In the genomic region with DNA sequence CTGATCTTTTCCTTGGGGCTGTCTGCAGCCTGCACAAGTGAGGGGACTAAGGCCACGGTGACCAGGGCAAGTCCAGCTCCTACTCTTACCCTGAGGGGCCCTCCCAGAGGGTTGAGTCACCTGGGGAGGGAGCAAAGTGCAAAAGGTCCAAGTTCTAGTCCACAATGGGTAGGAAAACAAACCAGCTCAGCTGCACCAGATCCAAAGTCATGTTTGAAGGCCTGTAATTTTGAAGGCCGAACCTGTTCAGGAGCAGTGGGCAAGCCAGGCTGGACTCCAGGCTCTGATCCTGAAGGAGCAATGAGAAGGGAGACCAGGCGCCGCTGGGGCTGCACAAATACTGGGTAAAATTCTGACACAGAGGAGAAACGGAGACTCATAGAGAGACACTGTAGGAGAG, we compare ENCODE assay signal across 1 cellular context.
TF ChIP-seq lines count a peak whose summit lies in the region.

No MANE protein-coding gene starts in this region.

TF ChIP-seq in HepG2, 621 proteins besides CTCF, POLR2A, EP300 and RAD21 (continued from another document and continues in another):
- TF ChIP-seq, protein P1, sequence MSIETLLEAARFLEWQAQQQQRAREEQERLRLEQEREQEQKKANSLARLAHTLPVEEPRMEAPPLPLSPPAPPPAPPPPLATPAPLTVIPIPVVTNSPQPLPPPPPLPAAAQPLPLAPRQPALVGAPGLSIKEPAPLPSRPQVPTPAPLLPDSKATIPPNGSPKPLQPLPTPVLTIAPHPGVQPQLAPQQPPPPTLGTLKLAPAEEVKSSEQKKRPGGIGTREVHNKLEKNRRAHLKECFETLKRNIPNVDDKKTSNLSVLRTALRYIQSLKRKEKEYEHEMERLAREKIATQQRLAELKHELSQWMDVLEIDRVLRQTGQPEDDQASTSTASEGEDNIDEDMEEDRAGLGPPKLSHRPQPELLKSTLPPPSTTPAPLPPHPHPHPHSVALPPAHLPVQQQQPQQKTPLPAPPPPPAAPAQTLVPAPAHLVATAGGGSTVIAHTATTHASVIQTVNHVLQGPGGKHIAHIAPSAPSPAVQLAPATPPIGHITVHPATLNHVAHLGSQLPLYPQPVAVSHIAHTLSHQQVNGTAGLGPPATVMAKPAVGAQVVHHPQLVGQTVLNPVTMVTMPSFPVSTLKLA (IDR thresholded peaks at IDR 0.05): no peak
- peak; percentile 73; the same call in 1 of the 2 replicates for TF ChIP-seq ZNF264 (CRISPR knock-in tag; IDR thresholded peaks at IDR 0.05)
- TF ChIP-seq HNRNPLL (IDR thresholded peaks at IDR 0.05; ENCODE audit: low read depth, low read length, poor library complexity, severe bottlenecking): no peak
- 0 out of 2 replicates have a peak, but pooled peaks have one; percentile 48 for TF ChIP-seq ZNF121 (CRISPR knock-in tag; IDR thresholded peaks at IDR 0.05)
- no peak for TF ChIP-seq MBNL3 (CRISPR knock-in tag; conservative IDR thresholded peaks at IDR 0.05)
- TF ChIP-seq FOXP1 (IDR thresholded peaks at IDR 0.05): no peak
- TF ChIP-seq FOXP1 (CRISPR knock-in tag; IDR thresholded peaks at IDR 0.05): peak; percentile 78
- no peak for TF ChIP-seq KAT2B (IDR thresholded peaks at IDR 0.05; ENCODE audit: borderline replicate concordance, low read depth, low read length)
- peak; percentile 95 for TF ChIP-seq ZNF605 (CRISPR knock-in tag; IDR thresholded peaks at IDR 0.05)
- TF ChIP-seq, protein P2, sequence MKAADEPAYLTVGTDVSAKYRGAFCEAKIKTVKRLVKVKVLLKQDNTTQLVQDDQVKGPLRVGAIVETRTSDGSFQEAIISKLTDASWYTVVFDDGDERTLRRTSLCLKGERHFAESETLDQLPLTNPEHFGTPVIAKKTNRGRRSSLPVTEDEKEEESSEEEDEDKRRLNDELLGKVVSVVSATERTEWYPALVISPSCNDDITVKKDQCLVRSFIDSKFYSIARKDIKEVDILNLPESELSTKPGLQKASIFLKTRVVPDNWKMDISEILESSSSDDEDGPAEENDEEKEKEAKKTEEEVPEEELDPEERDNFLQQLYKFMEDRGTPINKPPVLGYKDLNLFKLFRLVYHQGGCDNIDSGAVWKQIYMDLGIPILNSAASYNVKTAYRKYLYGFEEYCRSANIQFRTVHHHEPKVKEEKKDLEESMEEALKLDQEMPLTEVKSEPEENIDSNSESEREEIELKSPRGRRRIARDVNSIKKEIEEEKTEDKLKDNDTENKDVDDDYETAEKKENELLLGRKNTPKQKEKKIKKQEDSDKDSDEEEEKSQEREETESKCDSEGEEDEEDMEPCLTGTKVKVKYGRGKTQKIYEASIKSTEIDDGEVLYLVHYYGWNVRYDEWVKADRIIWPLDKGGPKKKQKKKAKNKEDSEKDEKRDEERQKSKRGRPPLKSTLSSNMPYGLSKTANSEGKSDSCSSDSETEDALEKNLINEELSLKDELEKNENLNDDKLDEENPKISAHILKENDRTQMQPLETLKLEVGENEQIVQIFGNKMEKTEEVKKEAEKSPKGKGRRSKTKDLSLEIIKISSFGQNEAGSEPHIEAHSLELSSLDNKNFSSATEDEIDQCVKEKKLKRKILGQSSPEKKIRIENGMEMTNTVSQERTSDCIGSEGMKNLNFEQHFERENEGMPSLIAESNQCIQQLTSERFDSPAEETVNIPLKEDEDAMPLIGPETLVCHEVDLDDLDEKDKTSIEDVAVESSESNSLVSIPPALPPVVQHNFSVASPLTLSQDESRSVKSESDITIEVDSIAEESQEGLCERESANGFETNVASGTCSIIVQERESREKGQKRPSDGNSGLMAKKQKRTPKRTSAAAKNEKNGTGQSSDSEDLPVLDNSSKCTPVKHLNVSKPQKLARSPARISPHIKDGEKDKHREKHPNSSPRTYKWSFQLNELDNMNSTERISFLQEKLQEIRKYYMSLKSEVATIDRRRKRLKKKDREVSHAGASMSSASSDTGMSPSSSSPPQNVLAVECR (CRISPR knock-in tag; IDR thresholded peaks at IDR 0.05; ENCODE audit: borderline replicate concordance): peak; percentile 80; the same call in 1 of the 2 replicates
- TF ChIP-seq, protein P3, sequence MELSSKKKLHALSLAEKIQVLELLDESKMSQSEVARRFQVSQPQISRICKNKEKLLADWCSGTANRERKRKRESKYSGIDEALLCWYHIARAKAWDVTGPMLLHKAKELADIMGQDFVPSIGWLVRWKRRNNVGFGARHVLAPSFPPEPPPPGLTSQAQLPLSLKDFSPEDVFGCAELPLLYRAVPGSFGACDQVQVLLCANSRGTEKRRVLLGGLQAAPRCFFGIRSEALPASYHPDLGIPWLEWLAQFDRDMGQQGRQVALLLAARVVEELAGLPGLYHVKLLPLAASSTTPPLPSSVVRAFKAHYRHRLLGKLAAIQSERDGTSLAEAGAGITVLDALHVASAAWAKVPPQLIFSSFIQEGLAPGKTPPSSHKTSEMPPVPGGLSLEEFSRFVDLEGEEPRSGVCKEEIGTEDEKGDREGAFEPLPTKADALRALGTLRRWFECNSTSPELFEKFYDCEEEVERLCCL (CRISPR knock-in tag; IDR thresholded peaks at IDR 0.05; ENCODE audit: borderline replicate concordance): no peak
- no peak for TF ChIP-seq ZNF432 (CRISPR knock-in tag; IDR thresholded peaks at IDR 0.05; ENCODE audit: borderline replicate concordance)
- TF ChIP-seq JUNB (CRISPR knock-in tag; IDR thresholded peaks at IDR 0.05; ENCODE audit: borderline replicate concordance): peak; percentile 92
- no peak for TF ChIP-seq MTF1 (CRISPR knock-in tag; IDR thresholded peaks at IDR 0.05)
- TF ChIP-seq, protein P4, sequence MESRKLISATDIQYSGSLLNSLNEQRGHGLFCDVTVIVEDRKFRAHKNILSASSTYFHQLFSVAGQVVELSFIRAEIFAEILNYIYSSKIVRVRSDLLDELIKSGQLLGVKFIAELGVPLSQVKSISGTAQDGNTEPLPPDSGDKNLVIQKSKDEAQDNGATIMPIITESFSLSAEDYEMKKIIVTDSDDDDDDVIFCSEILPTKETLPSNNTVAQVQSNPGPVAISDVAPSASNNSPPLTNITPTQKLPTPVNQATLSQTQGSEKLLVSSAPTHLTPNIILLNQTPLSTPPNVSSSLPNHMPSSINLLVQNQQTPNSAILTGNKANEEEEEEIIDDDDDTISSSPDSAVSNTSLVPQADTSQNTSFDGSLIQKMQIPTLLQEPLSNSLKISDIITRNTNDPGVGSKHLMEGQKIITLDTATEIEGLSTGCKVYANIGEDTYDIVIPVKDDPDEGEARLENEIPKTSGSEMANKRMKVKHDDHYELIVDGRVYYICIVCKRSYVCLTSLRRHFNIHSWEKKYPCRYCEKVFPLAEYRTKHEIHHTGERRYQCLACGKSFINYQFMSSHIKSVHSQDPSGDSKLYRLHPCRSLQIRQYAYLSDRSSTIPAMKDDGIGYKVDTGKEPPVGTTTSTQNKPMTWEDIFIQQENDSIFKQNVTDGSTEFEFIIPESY (CRISPR knock-in tag; IDR thresholded peaks at IDR 0.05): peak; percentile 59
- TF ChIP-seq SRSF9 (IDR thresholded peaks at IDR 0.05; ENCODE audit: borderline replicate concordance, insufficient read depth, low read depth, low read length, poor library complexity, severe bottlenecking): no peak
- no peak for TF ChIP-seq ZNF207 (IDR thresholded peaks at IDR 0.05; ENCODE audit: borderline replicate concordance)
- TF ChIP-seq PAWR (CRISPR knock-in tag; IDR thresholded peaks at IDR 0.05; ENCODE audit: borderline replicate concordance): no peak
- TF ChIP-seq PHB2 (IDR thresholded peaks at IDR 0.05; ENCODE audit: partially characterized antibody): no peak
- TF ChIP-seq, protein P5, sequence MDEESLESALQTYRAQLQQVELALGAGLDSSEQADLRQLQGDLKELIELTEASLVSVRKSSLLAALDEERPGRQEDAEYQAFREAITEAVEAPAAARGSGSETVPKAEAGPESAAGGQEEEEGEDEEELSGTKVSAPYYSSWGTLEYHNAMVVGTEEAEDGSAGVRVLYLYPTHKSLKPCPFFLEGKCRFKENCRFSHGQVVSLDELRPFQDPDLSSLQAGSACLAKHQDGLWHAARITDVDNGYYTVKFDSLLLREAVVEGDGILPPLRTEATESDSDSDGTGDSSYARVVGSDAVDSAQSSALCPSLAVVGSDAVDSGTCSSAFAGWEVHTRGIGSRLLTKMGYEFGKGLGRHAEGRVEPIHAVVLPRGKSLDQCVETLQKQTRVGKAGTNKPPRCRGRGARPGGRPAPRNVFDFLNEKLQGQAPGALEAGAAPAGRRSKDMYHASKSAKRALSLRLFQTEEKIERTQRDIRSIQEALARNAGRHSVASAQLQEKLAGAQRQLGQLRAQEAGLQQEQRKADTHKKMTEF (CRISPR knock-in tag; IDR thresholded peaks at IDR 0.05): peak; percentile 85
- peak; percentile 68 for TF ChIP-seq YEATS4 (CRISPR knock-in tag; IDR thresholded peaks at IDR 0.05; ENCODE audit: borderline replicate concordance)
- TF ChIP-seq, protein P6, sequence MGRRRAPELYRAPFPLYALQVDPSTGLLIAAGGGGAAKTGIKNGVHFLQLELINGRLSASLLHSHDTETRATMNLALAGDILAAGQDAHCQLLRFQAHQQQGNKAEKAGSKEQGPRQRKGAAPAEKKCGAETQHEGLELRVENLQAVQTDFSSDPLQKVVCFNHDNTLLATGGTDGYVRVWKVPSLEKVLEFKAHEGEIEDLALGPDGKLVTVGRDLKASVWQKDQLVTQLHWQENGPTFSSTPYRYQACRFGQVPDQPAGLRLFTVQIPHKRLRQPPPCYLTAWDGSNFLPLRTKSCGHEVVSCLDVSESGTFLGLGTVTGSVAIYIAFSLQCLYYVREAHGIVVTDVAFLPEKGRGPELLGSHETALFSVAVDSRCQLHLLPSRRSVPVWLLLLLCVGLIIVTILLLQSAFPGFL (CRISPR knock-in tag; IDR thresholded peaks at IDR 0.05): no peak
- no peak for TF ChIP-seq TAF15 (IDR thresholded peaks at IDR 0.05; ENCODE audit: low read depth, low read length, poor library complexity, severe bottlenecking)
- TF ChIP-seq, protein P7, sequence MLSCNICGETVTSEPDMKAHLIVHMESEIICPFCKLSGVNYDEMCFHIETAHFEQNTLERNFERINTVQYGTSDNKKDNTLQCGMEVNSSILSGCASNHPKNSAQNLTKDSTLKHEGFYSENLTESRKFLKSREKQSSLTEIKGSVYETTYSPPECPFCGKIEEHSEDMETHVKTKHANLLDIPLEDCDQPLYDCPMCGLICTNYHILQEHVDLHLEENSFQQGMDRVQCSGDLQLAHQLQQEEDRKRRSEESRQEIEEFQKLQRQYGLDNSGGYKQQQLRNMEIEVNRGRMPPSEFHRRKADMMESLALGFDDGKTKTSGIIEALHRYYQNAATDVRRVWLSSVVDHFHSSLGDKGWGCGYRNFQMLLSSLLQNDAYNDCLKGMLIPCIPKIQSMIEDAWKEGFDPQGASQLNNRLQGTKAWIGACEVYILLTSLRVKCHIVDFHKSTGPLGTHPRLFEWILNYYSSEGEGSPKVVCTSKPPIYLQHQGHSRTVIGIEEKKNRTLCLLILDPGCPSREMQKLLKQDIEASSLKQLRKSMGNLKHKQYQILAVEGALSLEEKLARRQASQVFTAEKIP (CRISPR knock-in tag; IDR thresholded peaks at IDR 0.05; ENCODE audit: borderline replicate concordance): no peak
- TF ChIP-seq PHF8 (CRISPR knock-in tag; IDR thresholded peaks at IDR 0.05): peak; percentile 31; the same call in 1 of the 2 replicates
- no peak for TF ChIP-seq SRSF1 (optimal IDR thresholded peaks at IDR 0.05; ENCODE audit: low read depth, low read length)
- TF ChIP-seq ZNF329 (CRISPR knock-in tag; IDR thresholded peaks at IDR 0.05; ENCODE audit: low read depth): no peak
- TF ChIP-seq, protein P8, sequence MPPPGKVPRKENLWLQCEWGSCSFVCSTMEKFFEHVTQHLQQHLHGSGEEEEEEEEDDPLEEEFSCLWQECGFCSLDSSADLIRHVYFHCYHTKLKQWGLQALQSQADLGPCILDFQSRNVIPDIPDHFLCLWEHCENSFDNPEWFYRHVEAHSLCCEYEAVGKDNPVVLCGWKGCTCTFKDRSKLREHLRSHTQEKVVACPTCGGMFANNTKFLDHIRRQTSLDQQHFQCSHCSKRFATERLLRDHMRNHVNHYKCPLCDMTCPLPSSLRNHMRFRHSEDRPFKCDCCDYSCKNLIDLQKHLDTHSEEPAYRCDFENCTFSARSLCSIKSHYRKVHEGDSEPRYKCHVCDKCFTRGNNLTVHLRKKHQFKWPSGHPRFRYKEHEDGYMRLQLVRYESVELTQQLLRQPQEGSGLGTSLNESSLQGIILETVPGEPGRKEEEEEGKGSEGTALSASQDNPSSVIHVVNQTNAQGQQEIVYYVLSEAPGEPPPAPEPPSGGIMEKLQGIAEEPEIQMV (CRISPR knock-in tag; IDR thresholded peaks at IDR 0.05; ENCODE audit: low read depth): 0 out of 2 replicates have a peak, but pooled peaks have one; percentile 71
- TF ChIP-seq CREM (IDR thresholded peaks at IDR 0.05): peak; percentile 83
- TF ChIP-seq CREM (CRISPR knock-in tag; IDR thresholded peaks at IDR 0.05): no peak
- peak; percentile 72; the same call in 1 of the 2 replicates for TF ChIP-seq DMAP1 (CRISPR knock-in tag; IDR thresholded peaks at IDR 0.05)
- TF ChIP-seq, protein P9, sequence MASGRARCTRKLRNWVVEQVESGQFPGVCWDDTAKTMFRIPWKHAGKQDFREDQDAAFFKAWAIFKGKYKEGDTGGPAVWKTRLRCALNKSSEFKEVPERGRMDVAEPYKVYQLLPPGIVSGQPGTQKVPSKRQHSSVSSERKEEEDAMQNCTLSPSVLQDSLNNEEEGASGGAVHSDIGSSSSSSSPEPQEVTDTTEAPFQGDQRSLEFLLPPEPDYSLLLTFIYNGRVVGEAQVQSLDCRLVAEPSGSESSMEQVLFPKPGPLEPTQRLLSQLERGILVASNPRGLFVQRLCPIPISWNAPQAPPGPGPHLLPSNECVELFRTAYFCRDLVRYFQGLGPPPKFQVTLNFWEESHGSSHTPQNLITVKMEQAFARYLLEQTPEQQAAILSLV (CRISPR knock-in tag; IDR thresholded peaks at IDR 0.05; ENCODE audit: borderline replicate concordance): 0 out of 2 replicates have a peak, but pooled peaks have one; percentile 26
- TF ChIP-seq, protein P10, sequence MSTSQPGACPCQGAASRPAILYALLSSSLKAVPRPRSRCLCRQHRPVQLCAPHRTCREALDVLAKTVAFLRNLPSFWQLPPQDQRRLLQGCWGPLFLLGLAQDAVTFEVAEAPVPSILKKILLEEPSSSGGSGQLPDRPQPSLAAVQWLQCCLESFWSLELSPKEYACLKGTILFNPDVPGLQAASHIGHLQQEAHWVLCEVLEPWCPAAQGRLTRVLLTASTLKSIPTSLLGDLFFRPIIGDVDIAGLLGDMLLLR (CRISPR knock-in tag; IDR thresholded peaks at IDR 0.05): no peak
- TF ChIP-seq, protein P11, sequence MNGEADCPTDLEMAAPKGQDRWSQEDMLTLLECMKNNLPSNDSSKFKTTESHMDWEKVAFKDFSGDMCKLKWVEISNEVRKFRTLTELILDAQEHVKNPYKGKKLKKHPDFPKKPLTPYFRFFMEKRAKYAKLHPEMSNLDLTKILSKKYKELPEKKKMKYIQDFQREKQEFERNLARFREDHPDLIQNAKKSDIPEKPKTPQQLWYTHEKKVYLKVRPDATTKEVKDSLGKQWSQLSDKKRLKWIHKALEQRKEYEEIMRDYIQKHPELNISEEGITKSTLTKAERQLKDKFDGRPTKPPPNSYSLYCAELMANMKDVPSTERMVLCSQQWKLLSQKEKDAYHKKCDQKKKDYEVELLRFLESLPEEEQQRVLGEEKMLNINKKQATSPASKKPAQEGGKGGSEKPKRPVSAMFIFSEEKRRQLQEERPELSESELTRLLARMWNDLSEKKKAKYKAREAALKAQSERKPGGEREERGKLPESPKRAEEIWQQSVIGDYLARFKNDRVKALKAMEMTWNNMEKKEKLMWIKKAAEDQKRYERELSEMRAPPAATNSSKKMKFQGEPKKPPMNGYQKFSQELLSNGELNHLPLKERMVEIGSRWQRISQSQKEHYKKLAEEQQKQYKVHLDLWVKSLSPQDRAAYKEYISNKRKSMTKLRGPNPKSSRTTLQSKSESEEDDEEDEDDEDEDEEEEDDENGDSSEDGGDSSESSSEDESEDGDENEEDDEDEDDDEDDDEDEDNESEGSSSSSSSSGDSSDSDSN (CRISPR knock-in tag; IDR thresholded peaks at IDR 0.05): peak; percentile 66
- no peak for TF ChIP-seq POLR2AphosphoS2 (IDR thresholded peaks at IDR 0.05; ENCODE audit: low read depth, low read length)
- TF ChIP-seq CEBPG (CRISPR knock-in tag; IDR thresholded peaks at IDR 0.05): peak; percentile 86
- TF ChIP-seq ERF (CRISPR knock-in tag; IDR thresholded peaks at IDR 0.05): peak; percentile 87
- no peak for TF ChIP-seq ZFP36 (IDR thresholded peaks at IDR 0.05; ENCODE audit: borderline replicate concordance, low read depth, low read length, partially characterized antibody)
- TF ChIP-seq XBP1 (CRISPR knock-in tag; IDR thresholded peaks at IDR 0.05): no peak
